ENCODE assay signal across 8 cellular contexts in genomic region chr3:166764698-166765318, GRCh38.
"Had no signal": no experiment of that assay in that cellular context is flagged by ENCODE, and none has a peak within 500 bp of the region (broad histone marks: within the 10 kb centered on the region; RNA-seq: fewer than 3 reads in every experiment).

No MANE protein-coding gene starts in this region.

- H3K27ac ChIP-seq: GM23248 had no signal

- H3K4me1 ChIP-seq: HAP-1 had no signal

- ATAC-seq: HCT116 had no signal

- H2AFZ ChIP-seq: GM23248 had no signal

- FAIRE-seq: HTR-8/SVneo had no signal

- H3K9ac ChIP-seq: GM23248 had no signal

- H3K4me3 ChIP-seq: GM23248, HAP-1 had no signal

- DNase-seq: GM23248, GOT3, H7, IMR-90, KBM-7 had no signal

- H3K36me3 ChIP-seq: HAP-1 had no signal

- H3K9me3 ChIP-seq: HAP-1 had no signal
